15 cellular contexts compared by ENCODE assay signal in the genomic region with DNA sequence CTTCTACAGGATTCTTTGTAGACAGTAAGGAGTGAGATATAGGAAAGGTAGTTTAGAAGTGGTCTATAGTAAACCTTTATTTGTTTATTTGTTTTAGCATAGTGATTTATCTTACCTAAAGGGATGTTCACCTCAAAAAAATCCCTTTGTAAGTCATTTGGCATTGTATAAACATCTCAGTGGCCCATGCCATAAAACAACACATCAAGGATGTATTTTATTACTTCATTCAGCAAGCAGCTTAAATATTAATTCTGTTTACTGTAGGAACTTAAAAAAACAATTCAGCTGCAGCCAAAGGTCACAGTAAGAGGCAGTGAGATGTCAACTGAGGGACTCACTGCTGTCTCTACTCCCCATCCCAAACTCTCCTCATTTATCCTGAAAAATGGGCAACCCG.
DNase-seq lines count a peak whose midpoint lies in the region; ATAC-seq and TF ChIP-seq lines count a peak whose summit lies in the region.
"Had no signal": no experiment of that assay in that cellular context is flagged by ENCODE, and none has a peak within 500 bp of the region (broad histone marks: within the 10 kb centered on the region; RNA-seq: fewer than 3 reads in every experiment).

No MANE protein-coding gene starts in this region.

- H3K36me3 ChIP-seq in PC-3 (ENCODE audit: low read depth, low read length) = no peaks in the 10 kb centered on the region
- H3K36me3 ChIP-seq: BLaER1 treated with 17β-estradiol and CSF1 and Interleukin-3, amounts not matched to agents 10 nM and 100 nM had no signal

- no peak overlapping the region for H3K4me3 ChIP-seq in PC-3 (ENCODE audit: low read length)
- H3K4me3 ChIP-seq: BLaER1 treated with 17β-estradiol and CSF1 and Interleukin-3, amounts not matched to agents 10 nM and 100 nM had no signal

- H3K9ac ChIP-seq in PC-3 (ENCODE audit: low read length) = peak overlapping the region; percentile 93
- H3K9ac ChIP-seq: BLaER1 treated with 17β-estradiol and CSF1 and Interleukin-3, amounts not matched to agents 10 nM and 100 nM had no signal

- POLR2A ChIA-PET in PC-3 (lab: Charles Lee; ENCODE audit: unreplicated experiment) = no interaction called here

- no peaks in the 10 kb centered on the region for H3K79me2 ChIP-seq in PC-3 (ENCODE audit: low read length)

- ATAC-seq in PC-3 (peak; percentile 25), GM18861 (IDR thresholded peaks at IDR 0.05; ENCODE audit: unreplicated experiment) (no peak)
- ATAC-seq: CD8-positive, alpha-beta T cell had no signal

- peaks cover 47% of the 10 kb centered on the region for H3K4me1 ChIP-seq in PC-3 (ENCODE audit: insufficient read depth, low read length)

- H3F3A ChIP-seq in PC-3 (ENCODE audit: low read length, unreplicated experiment) = peaks cover 6% of the 10 kb centered on the region

- CTCF ChIA-PET in PC-3 (lab: Charles Lee) = interaction anchor here (0.5 kb wide), 1 partner anchor 39 kb away, joined by 3 read pairs; no protein-coding TSS in a partner anchor

- no peaks in the 10 kb centered on the region for H4K20me1 ChIP-seq in PC-3 (ENCODE audit: low read length)
- H4K20me1 ChIP-seq: BLaER1 treated with 17β-estradiol and CSF1 and Interleukin-3, amounts not matched to agents 10 nM and 100 nM had no signal

- H3K9me2 ChIP-seq in PC-3 (replicated peaks; ENCODE audit: low read length) = no peaks in the 10 kb centered on the region

- peak overlapping the region; percentile 99 for H3K27ac ChIP-seq in PC-3 (ENCODE audit: low read length)
- H3K27ac ChIP-seq: BLaER1 treated with 17β-estradiol and CSF1 and Interleukin-3, amounts not matched to agents 10 nM and 100 nM; C4-2B had no signal

- H2AFZ ChIP-seq in PC-3 (ENCODE audit: low read length) = no peak overlapping the region

- intact Hi-C loops in PC-3 (cut with micrococcal nuclease) = loop anchor here (5.0 kb wide), 1 partner anchor 60 kb away; no protein-coding TSS in a partner anchor

- TF ChIP-seq CTCF in PC-3 (conservative IDR thresholded peaks at IDR 0.05; ENCODE audit: low read depth, low read length) = no peak

- no peaks in the 10 kb centered on the region for H3K27me3 ChIP-seq in PC-3 (ENCODE audit: low read length)
- H3K27me3 ChIP-seq: BLaER1 treated with 17β-estradiol and CSF1 and Interleukin-3, amounts not matched to agents 10 nM and 100 nM had no signal

- DNase-seq in PC-3 (peak; percentile 45), SW480 (ENCODE audit: low spot score) (peak; percentile 26), HT-29 (ENCODE audit: low spot score) (no peak), NCI-H1092 treated with DMSO at 0.1 percent for 48 hours (lab: John Stamatoyannopoulos, UW) (no peak)
- DNase-seq: 8988T; AML-193; Caco-2; Calu3; CD4-positive, alpha-beta T cell; CD8-positive, alpha-beta T cell; DMS79 treated with DMSO at 0.1 percent for 48 hours; GF-D8 had no signal

- no peaks in the 10 kb centered on the region for H3K9me3 ChIP-seq in PC-3 (ENCODE audit: low read length)
- H3K9me3 ChIP-seq: BLaER1 treated with 17β-estradiol and CSF1 and Interleukin-3, amounts not matched to agents 10 nM and 100 nM; Caco-2 had no signal

- no TSS peak for BruUV-seq in PC-3 (replicated peaks; lab: Mats Ljungman, UMichigan)

- no peak overlapping the region for H3K4me2 ChIP-seq in PC-3 (ENCODE audit: low read length)
- H3K4me2 ChIP-seq: BLaER1 treated with 17β-estradiol and CSF1 and Interleukin-3, amounts not matched to agents 10 nM and 100 nM had no signal

Comparison
In these comparisons a context has a peak if more than half of its experiments do, and no peak if none do; other contexts are left out.
1. DNase-seq: peak in PC-3 (single experiment) and SW480 (single experiment); none in HT-29 (single experiment) and NCI-H1092 treated with DMSO at 0.1 percent for 48 hours (single experiment).